In genomic region chr12:96906498-96906848, GRCh38 we compare ENCODE assay signal across 8 cellular contexts. TPM values are rescaled to one million over a fixed set of nuclear protein-coding genes. Genes with fewer than 3 reads are reported as not detected.
DNase-seq lines count a peak whose midpoint lies in the region; ATAC-seq, FAIRE-seq and TF ChIP-seq lines count a peak whose summit lies in the region.

No MANE protein-coding gene starts in this region.

- SMC1A ChIA-PET in GM12878 (lab: Charles Lee; ENCODE audit: uncharacterized antibody, unreplicated experiment), result interaction anchor here (3.6 kb wide), 1 partner anchor 12 kb away, joined by 15 read pairs; no protein-coding TSS in a partner anchor

- intact Hi-C loops in cardiac septum (cut with DNase I), result no loop called here
- intact Hi-C loops in GM12878 (cut with micrococcal nuclease; ENCODE audit: unreplicated experiment), result loop anchor here (10.0 kb wide), 1 partner anchor 78 kb away; no protein-coding TSS in a partner anchor

- H3K9ac ChIP-seq in GM12878 (ENCODE audit: control insufficient read depth, insufficient read depth, low read length), result peak overlapping the region; percentile 84

- BruUV-seq in GM12878 (replicated peaks; lab: Mats Ljungman, UMichigan), result TSS peak; percentile 95

- no peak for TF ChIP-seq RAD21 in GM12878 (IDR thresholded peaks at IDR 0.05; ENCODE audit: insufficient read depth, low read depth, low read length)

- CTCF ChIA-PET in GM12878 (lab: Yijun Ruan, JAX), result interaction anchor here (0.6 to 0.9 kb wide), 3 partner anchors 10 to 376 kb away, joined by 3 to 4 read pairs (median 3); no protein-coding TSS in a partner anchor

- ATAC-seq in GM12878 (no peak), lung (ENCODE audit: insufficient read depth, low FRiP score) (peak; percentile 2), upper lobe of left lung (ENCODE audit: low FRiP score in 2 of 2) (no peak), GM21526 (IDR thresholded peaks at IDR 0.05; ENCODE audit: low FRiP score, unreplicated experiment) (no peak)

- no peaks in the 10 kb centered on the region for H3K27me3 ChIP-seq in cardiac muscle cell
- H3K27me3 ChIP-seq in GM12878 (replicated peaks in 1 of 2; ENCODE audit: control insufficient read depth in 2 of 2, insufficient read depth in 2 of 2, low read length in 1 of 2), result no peaks in the 10 kb centered on the region
- H3K27me3 ChIP-seq in lung (ENCODE audit: control insufficient read depth, insufficient read depth), result no peaks in the 10 kb centered on the region
- no peaks in the 10 kb centered on the region for H3K27me3 ChIP-seq in upper lobe of left lung

- no peak for TF ChIP-seq CTCF in cardiac muscle cell (IDR thresholded peaks at IDR 0.05; ENCODE audit: low read depth, low read length)
- no peak for TF ChIP-seq CTCF in GM12878 (IDR thresholded peaks at IDR 0.05 in 2 of 3, conservative IDR thresholded peaks at IDR 0.05 in 1 of 3; ENCODE audit: control insufficient read depth in 2 of 3, extremely low read depth in 1 of 3, insufficient read depth in 1 of 3, low read depth in 3 of 3, low read length in 3 of 3)
- TF ChIP-seq CTCF in lung (IDR thresholded peaks at IDR 0.05; ENCODE audit: control extremely low read depth, extremely low read depth), result no peak
- TF ChIP-seq CTCF in upper lobe of left lung (IDR thresholded peaks at IDR 0.05), result no peak

- peak overlapping the region; percentile 96 for H2AFZ ChIP-seq in GM12878 (ENCODE audit: control insufficient read depth, low read depth, low read length)

- peaks cover 43% of the 10 kb centered on the region for H3K79me2 ChIP-seq in GM12878 (ENCODE audit: control insufficient read depth, insufficient read depth, low read length)

- TF ChIP-seq EP300 in GM12878 (IDR thresholded peaks at IDR 0.05; ENCODE audit: borderline replicate concordance in 1 of 2, control insufficient read depth in 1 of 2, low read depth in 2 of 2, low read length in 2 of 2), result no peak
- no peak for TF ChIP-seq EP300 in upper lobe of left lung (IDR thresholded peaks at IDR 0.05)

- DNase-seq in cardiac muscle cell (ENCODE audit: low read depth in 1 of 2, low spot score in 1 of 2), result no peak
- no peak for DNase-seq in cardiac septum (ENCODE audit: low spot score)
- no peak for DNase-seq in GM12878 (ENCODE audit: low read depth, low spot score)
- DNase-seq in lung (ENCODE audit: low spot score), result no peak
- DNase-seq in upper lobe of left lung, result no peak
- no peak for DNase-seq in NCI-H446 treated with DMSO at 0.1 percent for 48 hours (lab: John Stamatoyannopoulos, UW)
- DNase-seq in occipital lobe (lab: John Stamatoyannopoulos, UW), result no peak

- H3K4me1 ChIP-seq in cardiac muscle cell (ENCODE audit: low read depth) (peaks cover 29% of the 10 kb centered on the region), GM12878 (ENCODE audit: control insufficient read depth, insufficient read depth, low read length) (peaks cover 11% of the 10 kb centered on the region), lung (ENCODE audit: control insufficient read depth in 2 of 2, insufficient read depth in 2 of 2, low read length in 2 of 2) (peaks cover 1 to 3% of the 10 kb centered on the region in 2 donors), upper lobe of left lung (peaks cover 7 to 17% (median 14%) of the 10 kb centered on the region in 4 donors)

- RAD21 ChIA-PET in GM12878 (lab: Charles Lee; ENCODE audit: unreplicated experiment), result interaction anchor here (1.7 kb wide), 1 partner anchor 11 kb away, joined by 5 read pairs; no protein-coding TSS in a partner anchor

- no peaks in the 10 kb centered on the region for H4K20me1 ChIP-seq in GM12878 (ENCODE audit: control insufficient read depth, insufficient read depth)

- H3K4me3 ChIP-seq in cardiac muscle cell, result peak overlapping the region; percentile 50
- H3K4me3 ChIP-seq in GM12878, result peak overlapping the region; percentile 86
- H3K4me3 ChIP-seq in lung, result peak overlapping the region; percentile 80
- H3K4me3 ChIP-seq in upper lobe of left lung, result peak overlapping the region; percentile 81 to 86 (median 81)

- WGBS in GM12878 (ENCODE audit: insufficient coverage, insufficient replicate concordance, low lambda C conversion rate, missing lambda C conversion rate), result 31% methylated on average over 9 of the region's 9 CpGs
- 23 to 38% methylated on average over 9 of the region's 9 CpGs for WGBS in lung, 2 donors
- 23 to 25% methylated on average over 9 of the region's 9 CpGs for WGBS in upper lobe of left lung, 2 donors

- H3K27ac ChIP-seq in cardiac muscle cell (no peak overlapping the region), GM12878 (ENCODE audit: control insufficient read depth, insufficient read depth) (peak overlapping the region; percentile 84), lung (ENCODE audit: low read depth in 1 of 2, low read length in 1 of 2) (peak overlapping the region; percentile 82 to 92), upper lobe of left lung (peak overlapping the region; percentile 85 to 97 (median 92))

- in situ Hi-C loops in GM12878 (cut with MboI), result no loop called here

- no peak for FAIRE-seq in GM12878 (lab: Jason Lieb, UNC)

- H3K4me2 ChIP-seq in GM12878 (ENCODE audit: control insufficient read depth, insufficient read depth), result peak overlapping the region; percentile 77

- POLR2A ChIA-PET in GM12878 (lab: Charles Lee), result interaction anchor here (0.6 to 1.7 kb wide), 4 partner anchors 11 to 324 kb away, joined by 3 to 6 read pairs (median 4); no protein-coding TSS in a partner anchor

- TF ChIP-seq POLR2A in GM12878 (IDR thresholded peaks at IDR 0.05; ENCODE audit: low read depth, low read length), result no peak
- TF ChIP-seq POLR2A in upper lobe of left lung (IDR thresholded peaks at IDR 0.05), result no peak

- H3K9me3 ChIP-seq in cardiac muscle cell (ENCODE audit: low read depth), result no peaks in the 10 kb centered on the region
- no peaks in the 10 kb centered on the region for H3K9me3 ChIP-seq in GM12878 (replicated peaks; ENCODE audit: control insufficient read depth, insufficient read depth, low read length)
- no peaks in the 10 kb centered on the region for H3K9me3 ChIP-seq in lung (ENCODE audit: control insufficient read depth in 2 of 2, insufficient read depth in 1 of 2, low read length in 1 of 2)
- H3K9me3 ChIP-seq in upper lobe of left lung, result no peaks in the 10 kb centered on the region

- H3K36me3 ChIP-seq in cardiac muscle cell (no peaks in the 10 kb centered on the region), GM12878 (ENCODE audit: control insufficient read depth in 2 of 2, insufficient read depth in 2 of 2, low read length in 1 of 2) (no peaks in the 10 kb centered on the region), lung (ENCODE audit: control insufficient read depth in 2 of 2, insufficient read depth in 2 of 2, low read length in 2 of 2) (no peaks in the 10 kb centered on the region), upper lobe of left lung (no peaks in the 10 kb centered on the region)

TF ChIP-seq in GM12878, 131 proteins besides CTCF, POLR2A, EP300 and RAD21:
- no peak for TF ChIP-seq SUPT20H (IDR thresholded peaks at IDR 0.05; ENCODE audit: borderline replicate concordance, control insufficient read depth, low read depth, low read length)
- no peak for TF ChIP-seq FOXK2 (IDR thresholded peaks at IDR 0.05)
- no peak for TF ChIP-seq FOXM1 (IDR thresholded peaks at IDR 0.05; ENCODE audit: low read depth, low read length)
- TF ChIP-seq, protein P1, sequence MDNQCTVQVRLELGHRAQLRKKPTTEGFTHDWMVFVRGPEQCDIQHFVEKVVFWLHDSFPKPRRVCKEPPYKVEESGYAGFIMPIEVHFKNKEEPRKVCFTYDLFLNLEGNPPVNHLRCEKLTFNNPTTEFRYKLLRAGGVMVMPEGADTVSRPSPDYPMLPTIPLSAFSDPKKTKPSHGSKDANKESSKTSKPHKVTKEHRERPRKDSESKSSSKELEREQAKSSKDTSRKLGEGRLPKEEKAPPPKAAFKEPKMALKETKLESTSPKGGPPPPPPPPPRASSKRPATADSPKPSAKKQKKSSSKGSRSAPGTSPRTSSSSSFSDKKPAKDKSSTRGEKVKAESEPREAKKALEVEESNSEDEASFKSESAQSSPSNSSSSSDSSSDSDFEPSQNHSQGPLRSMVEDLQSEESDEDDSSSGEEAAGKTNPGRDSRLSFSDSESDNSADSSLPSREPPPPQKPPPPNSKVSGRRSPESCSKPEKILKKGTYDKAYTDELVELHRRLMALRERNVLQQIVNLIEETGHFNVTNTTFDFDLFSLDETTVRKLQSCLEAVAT (IDR thresholded peaks at IDR 0.05), result peak; percentile 70; the same call in 1 of the 2 replicates
- no peak for TF ChIP-seq JUND (IDR thresholded peaks at IDR 0.05; ENCODE audit: low read depth, low read length)
- no peak for TF ChIP-seq ATF7 (IDR thresholded peaks at IDR 0.05; ENCODE audit: low read depth)

RNA-seq across cellular contexts. Expression of gene NEDD1, which starts 0.6 kb away (rescaled TPM):
- total RNA-seq in cardiac muscle cell (15.9 and 19.2 TPM in 2 replicates), cardiac septum (11.5 TPM), GM12878 (2014; rRNA removed) (27.4 and 29.9 TPM in 2 replicates), GM12878 (2014; rRNA removed; fragmentation: Illumina TruSeq; extraction: Trizol) (35.1 and 36.2 TPM in 2 replicates), GM12878 (2021) (27.2 and 28.9 TPM in 2 replicates), lung (10 to 100 TPM; 12.6 to 34.1 TPM), upper lobe of left lung (10 to 100 TPM in 5 of 6 donors, 1 to 10 TPM in 1; 9.1 to 21.4 (median 12.7) TPM), occipital lobe (15.6 TPM)
- polyA plus RNA-seq in cardiac muscle cell (22.0 and 30.6 TPM in 2 replicates), GM12878 (2011; rRNA removed) (52.6 and 66.7 TPM in 2 replicates), GM12878 (2014; fragmentation: Illumina TruSeq; extraction: Trizol) (30.0 and 34.3 TPM in 2 replicates), GM12878 (2014; fragmentation: Nextera tagmentation; extraction: Ambion mirVana) (10 to 100 TPM; 18.5 to 21.9 TPM), GM12878 (2014; rRNA removed) (14.1 and 15.9 TPM in 2 replicates), GM12878 (2016; fragmentation: Nextera tagmentation; extraction: Ambion mirVana) (10 to 100 TPM; 35.9 to 36.5 TPM), lung (1 to 10 TPM; 4.9 to 8.0 TPM)
- total RNA-seq in GM12878 (2013; cell fraction: nucleolus; rRNA removed), result 32.3 and 41.8 TPM in 2 replicates
- polyA plus RNA-seq in GM12878 (2011; ENCODE audit: low read depth), result 8.0 TPM
- polyA plus RNA-seq in GM12878 (2011; cell fraction: cytosol; rRNA removed), result 15.8 and 17.3 TPM in 2 replicates
- polyA plus RNA-seq in GM12878 (2011; cell fraction: nucleus; rRNA removed), result 15.3 and 16.4 TPM in 2 replicates
- polyA plus RNA-seq in GM12878 (2012), result 8.6 and 13.1 TPM in 2 replicates
- 64.4 and 112 TPM in 2 replicates for polyA minus RNA-seq in GM12878 (2011; rRNA and poly(A)+ RNA removed)
- polyA minus RNA-seq in GM12878 (2011; cell fraction: cytosol; rRNA and poly(A)+ RNA removed), result 19.9 and 21.5 TPM in 2 replicates
- polyA minus RNA-seq in GM12878 (2011; cell fraction: nucleus; rRNA and poly(A)+ RNA removed), result 26.4 and 40.0 TPM in 2 replicates
